In the genomic region with DNA sequence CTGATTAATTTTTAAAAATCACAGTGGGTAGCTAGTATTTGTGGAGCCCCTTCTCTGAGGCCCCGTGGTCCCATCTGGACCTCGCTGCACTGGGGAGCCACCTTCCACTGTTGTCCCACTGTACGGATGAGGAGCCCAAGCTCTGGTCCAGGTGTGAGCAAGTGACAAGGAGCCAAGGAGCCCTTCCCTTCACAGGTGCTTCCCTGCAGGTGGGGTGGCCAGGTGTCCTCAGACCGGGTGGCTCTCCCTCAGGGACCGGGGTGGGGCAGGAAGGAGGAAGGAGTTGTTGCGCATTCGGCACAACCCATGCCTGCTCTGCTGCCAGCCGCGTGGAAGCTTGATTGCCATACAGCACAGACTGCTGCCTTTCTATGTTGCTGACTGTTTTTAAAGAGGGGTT, we compare ENCODE assay signal across 25 cellular contexts. TPM values are rescaled to one million over a fixed set of nuclear protein-coding genes. Genes with fewer than 3 reads are reported as not detected.
DNase-seq lines count a peak whose midpoint lies in the region; ATAC-seq and TF ChIP-seq lines count a peak whose summit lies in the region.
"Had no signal": no experiment of that assay in that cellular context is flagged by ENCODE, and none has a peak within 500 bp of the region (broad histone marks: within the 10 kb centered on the region; RNA-seq: fewer than 3 reads in every experiment).

No MANE protein-coding gene starts in this region.

- ATAC-seq in left lobe of liver: no peak
- no peak for ATAC-seq in HG02870 (IDR thresholded peaks at IDR 0.05; ENCODE audit: unreplicated experiment)
- ATAC-seq: activated naive CD4-positive, alpha-beta T cell treated with anti-CD3 and anti-CD28 coated beads, Interleukin-2, amount 50 U/mL, for 72 hours; activated T-cell treated with anti-CD3 and anti-CD28 coated beads, Interleukin-2, amount 50 U/mL, for 72 hours; HCT116; Right ventricle myocardium inferior had no signal

- peak; percentile 19 for DNase-seq in NCI-H2171 treated with DMSO at 0.1 percent for 48 hours (lab: John Stamatoyannopoulos, UW)
- DNase-seq in NCI-H2171 (lab: John Stamatoyannopoulos, UW): no peak
- peak; percentile 61 for DNase-seq in NCI-H69 (lab: John Stamatoyannopoulos, UW)
- peak; percentile 42 for DNase-seq in left lobe of liver (ENCODE audit: low spot score)
- peak; percentile 6 for DNase-seq in testis
- DNase-seq in GM19240 (ENCODE audit: insufficient read length, low spot score): no peak
- DNase-seq in KBM-7: no peak
- DNase-seq: activated CD4-positive, alpha-beta T cell treated with anti-CD3 and anti-CD28 coated beads, Interleukin-2, amount 10 ng/mL, durations not matched to agents 7 days and 5 days; activated T-cell treated with anti-CD3 and anti-CD28 coated beads, Interleukin-2, amount 50 U/mL, for 72 hours; anterior cingulate cortex; BE2C; cortex of kidney; kidney glomerular epithelial cell; mammary epithelial cell; NCI-H1105 treated with DMSO at 0.1 percent for 48 hours; NCI-H526 treated with DMSO at 0.1 percent for 48 hours; substantia nigra had no signal

- no peaks in the 10 kb centered on the region for H3K4me1 ChIP-seq in testis
- H3K4me1 ChIP-seq: BE2C, Caco-2, neural progenitor cell had no signal

- no peaks in the 10 kb centered on the region for H3K27me3 ChIP-seq in testis
- H3K27me3 ChIP-seq: BE2C, neural progenitor cell had no signal

- TF ChIP-seq CTCF in testis (IDR thresholded peaks at IDR 0.05): no peak

- TF ChIP-seq POLR2A in testis (IDR thresholded peaks at IDR 0.05): no peak

- WGBS in testis, 2 donors: 87 to 88% methylated on average over 9 of the region's 9 CpGs

- in situ Hi-C loops in KBM-7 (cut with MboI; ENCODE audit: low pct_unique_long_range_greater_than_20kb, low sequenced_read_pairs): no loop called here

- intact Hi-C loops in testis (cut with DNase I; ENCODE audit: low total_unique reads): no loop called here

- no peaks in the 10 kb centered on the region for H3K36me3 ChIP-seq in testis (ENCODE audit: low read depth, missing control alignments)
- H3K36me3 ChIP-seq: BE2C, neural progenitor cell had no signal

- no peak overlapping the region for H3K4me3 ChIP-seq in testis
- H3K4me3 ChIP-seq: neural progenitor cell, skin epidermis had no signal

- H3K27ac ChIP-seq in testis: no peak overlapping the region
- H3K27ac ChIP-seq: neural progenitor cell, skin epidermis had no signal

- H3K9me3 ChIP-seq in testis: no peaks in the 10 kb centered on the region
- H3K9me3 ChIP-seq: BE2C, Caco-2 had no signal

RNA-seq across cellular contexts. Expression of gene SEPTIN5, which starts 10.4 kb away (rescaled TPM):
- total RNA-seq in left lobe of liver (1.1 TPM), testis (10 to 100 TPM; 68.9 to 89.3 TPM)
- polyA plus RNA-seq in testis (ENCODE audit: insufficient read depth, low read depth, low replicate concordance): 33.9 TPM
- total RNA-seq: activated CD4-positive, alpha-beta T cell treated with anti-CD3 and anti-CD28 coated beads, Interleukin-2, amount 10 ng/mL, durations not matched to agents 7 days and 5 days had no signal

RNA-seq across cellular contexts. Expression of gene GP1BB, which starts 19.5 kb away (rescaled TPM):
- total RNA-seq in left lobe of liver: 0.75 TPM
- total RNA-seq in testis: 10 to 100 TPM; 28.0 to 65.1 TPM
- not detected for polyA plus RNA-seq in testis (ENCODE audit: insufficient read depth, low read depth, low replicate concordance)
- total RNA-seq: activated CD4-positive, alpha-beta T cell treated with anti-CD3 and anti-CD28 coated beads, Interleukin-2, amount 10 ng/mL, durations not matched to agents 7 days and 5 days; activated naive CD4-positive, alpha-beta T cell treated with anti-CD3 and anti-CD28 coated beads, Interleukin-2, amount 50 U/mL, for 72 hours; Right ventricle myocardium inferior had no signal

RNA-seq across cellular contexts. Expression of gene TBX1, which starts 56.7 kb away (rescaled TPM):
- total RNA-seq in left lobe of liver (0.40 TPM), testis (10 to 100 TPM; 23.3 to 43.4 TPM)
- polyA plus RNA-seq in testis (ENCODE audit: insufficient read depth, low read depth, low replicate concordance): 18.1 TPM
- total RNA-seq: activated CD4-positive, alpha-beta T cell treated with anti-CD3 and anti-CD28 coated beads, Interleukin-2, amount 10 ng/mL, durations not matched to agents 7 days and 5 days; activated naive CD4-positive, alpha-beta T cell treated with anti-CD3 and anti-CD28 coated beads, Interleukin-2, amount 50 U/mL, for 72 hours; MCF 10A had no signal
- polyA plus RNA-seq: mammary epithelial cell had no signal

Comparison
In these comparisons a context has a peak if more than half of its experiments do, and no peak if none do; other contexts are left out.
1. DNase-seq: peak in NCI-H2171 treated with DMSO at 0.1 percent for 48 hours (single experiment), NCI-H69 (single experiment), left lobe of liver (single experiment) and testis (single experiment); none in NCI-H2171 (single experiment), GM19240 (single experiment) and KBM-7 (single experiment).
2. RNA of gene SEPTIN5, which starts 10.4 kb away (total RNA-seq): 68.9 to 89.3 TPM in testis; 1.1 TPM in left lobe of liver (single experiment); every median in the first group is over 10 times any median in the second.
3. RNA of gene GP1BB, which starts 19.5 kb away (total RNA-seq): 28.0 to 65.1 TPM in testis; 0.75 TPM in left lobe of liver (single experiment); every median in the first group is over 10 times any median in the second.
4. RNA of gene TBX1, which starts 56.7 kb away (total RNA-seq): 23.3 to 43.4 TPM in testis; 0.40 TPM in left lobe of liver (single experiment); every median in the first group is over 10 times any median in the second.